Comparison of ENCODE assay signal across 9 cellular contexts in the genomic region with DNA sequence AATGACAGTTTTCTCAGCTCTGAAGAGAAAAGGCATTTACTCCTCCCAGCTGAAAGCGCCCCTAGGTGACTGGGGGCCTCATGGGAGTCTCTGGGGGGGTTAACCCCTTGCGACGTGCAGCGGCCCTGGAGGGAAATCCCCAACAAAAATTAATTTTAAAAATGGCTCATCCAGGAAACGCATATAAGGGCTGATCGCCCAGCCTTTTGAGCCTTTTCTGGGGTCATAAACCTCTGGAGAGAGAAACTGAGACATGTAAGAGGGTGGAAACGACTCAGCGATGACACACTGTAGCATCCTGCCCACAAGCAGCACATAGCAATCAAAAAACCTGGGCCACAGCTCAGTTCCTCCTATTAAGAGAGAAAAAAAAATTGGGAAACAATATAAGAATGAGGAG.
A peak's percentile ranks its signal among the peaks of the same experiment; 100 is the strongest.
DNase-seq lines count a peak whose midpoint lies in the region; ATAC-seq and TF ChIP-seq lines count a peak whose summit lies in the region.
"Had no signal": no experiment of that assay in that cellular context is flagged by ENCODE, and none has a peak within 500 bp of the region (broad histone marks: within the 10 kb centered on the region; RNA-seq: fewer than 3 reads in every experiment).

No MANE protein-coding gene starts in this region.

- peaks cover 7% of the 10 kb centered on the region for H3K4me1 ChIP-seq in NT2/D1 (ENCODE audit: insufficient read depth, insufficient read length)

- peaks cover 14% of the 10 kb centered on the region; the same call in 1 of the 2 replicates for H3K9me3 ChIP-seq in NT2/D1 (ENCODE audit: insufficient read depth, low read length)

- H3K27me3 ChIP-seq in NT2/D1 (ENCODE audit: insufficient read depth, insufficient read length) = no peaks in the 10 kb centered on the region

- H3K9ac ChIP-seq in NT2/D1 (ENCODE audit: insufficient read length, low read depth) = peak overlapping the region; percentile 4

- peak; percentile 75 for DNase-seq in activated CD4-positive, alpha-beta T cell treated with anti-CD3 and anti-CD28 coated beads for 48 hours
- DNase-seq in activated CD4-positive, alpha-beta T cell treated with anti-CD3 and anti-CD28 coated beads for 1 hour = no peak
- DNase-seq in NT2/D1 (ENCODE audit: low read depth, low spot score) = no peak
- DNase-seq in choroid plexus epithelial cell (ENCODE audit: low read depth) = peak; percentile 30
- peak; percentile 15 for DNase-seq in stimulated activated CD8-positive, alpha-beta memory T cell treated with anti-CD3 and anti-CD28 coated beads, Interleukin-4, amount 100 ng/mL, for 24 hours (ENCODE audit: low read depth)
- DNase-seq in UCSD-AML1 (lab: John Stamatoyannopoulos, UW; ENCODE audit: unreplicated experiment) = no peak
- DNase-seq: NCI-H69 had no signal

- no peaks in the 10 kb centered on the region for H3K36me3 ChIP-seq in NT2/D1 (ENCODE audit: insufficient read depth, insufficient read length, low read length)

- no peak overlapping the region for H3K4me3 ChIP-seq in NT2/D1 (ENCODE audit: insufficient read length, low read depth)
- no peak overlapping the region for H3K4me3 ChIP-seq in choroid plexus epithelial cell (ENCODE audit: low read depth, low read length)

- TF ChIP-seq CTCF in choroid plexus epithelial cell (conservative IDR thresholded peaks at IDR 0.05; ENCODE audit: low read depth, low read length) = no peak

- ATAC-seq in GM18517 (IDR thresholded peaks at IDR 0.05; ENCODE audit: unreplicated experiment) (no peak), GM21786 (IDR thresholded peaks at IDR 0.05; ENCODE audit: unreplicated experiment) (no peak)

Comparison
In these comparisons a context has a peak if more than half of its experiments do, and no peak if none do; other contexts are left out.
1. DNase-seq: peak in activated CD4-positive, alpha-beta T cell treated with anti-CD3 and anti-CD28 coated beads for 48 hours (single experiment), choroid plexus epithelial cell (single experiment) and stimulated activated CD8-positive, alpha-beta memory T cell treated with anti-CD3 and anti-CD28 coated beads, Interleukin-4, amount 100 ng/mL, for 24 hours (single experiment); none in activated CD4-positive, alpha-beta T cell treated with anti-CD3 and anti-CD28 coated beads for 1 hour (single experiment), NT2/D1 (single experiment) and UCSD-AML1 (single experiment).